Comparison of ENCODE assay signal across 29 cellular contexts in the genomic region with DNA sequence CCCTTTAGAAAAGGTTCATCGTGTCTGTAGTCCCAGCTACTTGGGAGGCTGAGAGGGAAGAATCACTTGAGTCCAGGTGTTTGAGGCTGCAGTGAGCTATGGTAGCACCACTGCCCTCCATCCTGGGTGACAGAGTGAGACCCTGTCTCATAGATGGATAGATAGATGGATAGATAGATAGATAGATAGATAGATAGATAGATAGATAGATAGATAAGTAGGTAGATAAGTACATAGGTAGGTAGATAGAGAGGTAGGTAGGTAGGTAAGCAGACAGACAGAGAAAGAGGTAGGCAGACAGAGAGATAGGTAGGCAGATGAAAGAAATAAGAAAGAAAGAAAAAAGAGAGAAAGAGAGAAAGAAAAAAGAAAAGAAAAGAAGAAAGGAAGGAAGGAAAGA.
"Had no signal": no experiment of that assay in that cellular context is flagged by ENCODE, and none has a peak within 500 bp of the region (broad histone marks: within the 10 kb centered on the region; RNA-seq: fewer than 3 reads in every experiment).

No MANE protein-coding gene starts in this region.

- H3K27me3 ChIP-seq: testis, thyroid gland, tibial nerve, upper lobe of left lung, uterus, vagina had no signal

- H3K27ac ChIP-seq: stomach, suprapubic skin, testis, thoracic aorta, thyroid gland, tibial artery, tibial nerve, transverse colon, upper lobe of left lung, upper lobe of right lung, uterus, vagina had no signal

- H3K9me3 ChIP-seq: suprapubic skin, testis, thoracic aorta, thyroid gland, tibial artery, transverse colon, upper lobe of left lung, upper lobe of right lung, uterus, vagina had no signal

- H3K36me3 Mint-ChIP-seq: stimulated activated effector memory CD8-positive, alpha-beta T cell treated with anti-CD3 and anti-CD28 coated beads, Interleukin-12 subunit alpha, Interleukin-12 subunit beta, amount 100 ng/mL, for 72 hours; stimulated activated memory B cell treated with anti-CD40 and anti-IgM and Interleukin-4, amounts not matched to agents 10 μg/mL and 1 μg/mL and 100 μg/mL, for 72 hours; stimulated activated naive B cell treated with anti-CD40 and anti-IgM and Interleukin-4, amounts not matched to agents 10 μg/mL and 1 μg/mL and 100 μg/mL, for 72 hours; type B pancreatic cell had no signal

- H3K4me3 Mint-ChIP-seq: stimulated activated effector memory CD8-positive, alpha-beta T cell treated with anti-CD3 and anti-CD28 coated beads, Interleukin-12 subunit alpha, Interleukin-12 subunit beta, amount 100 ng/mL, for 72 hours; stimulated activated memory B cell treated with anti-CD40 and anti-IgM and Interleukin-4, amounts not matched to agents 10 μg/mL and 1 μg/mL and 100 μg/mL, for 72 hours; stimulated activated naive B cell treated with anti-CD40 and anti-IgM and Interleukin-4, amounts not matched to agents 10 μg/mL and 1 μg/mL and 100 μg/mL, for 72 hours; stimulated activated naive CD8-positive, alpha-beta T cell treated with anti-CD3 and anti-CD28 coated beads, Interleukin-15, amount 100 ng/mL, for 72 hours; stimulated activated naive CD8-positive, alpha-beta T cell treated with anti-CD3 and anti-CD28 coated beads, Interleukin-15, Interleukin-2, amounts not matched to agents 100 ng/mL and 50 ng/mL, for 24 hours; type B pancreatic cell had no signal

- H3K4me1 Mint-ChIP-seq: stimulated activated effector memory CD8-positive, alpha-beta T cell treated with anti-CD3 and anti-CD28 coated beads, Interleukin-12 subunit alpha, Interleukin-12 subunit beta, amount 100 ng/mL, for 72 hours; stimulated activated memory B cell treated with anti-CD40 and anti-IgM and Interleukin-4, amounts not matched to agents 10 μg/mL and 1 μg/mL and 100 μg/mL, for 72 hours; stimulated activated naive CD8-positive, alpha-beta T cell treated with anti-CD3 and anti-CD28 coated beads, Interleukin-15, amount 100 ng/mL, for 72 hours had no signal

- H3K4me3 ChIP-seq: stomach, suprapubic skin, testis, thoracic aorta, thyroid gland, tibial artery, tibial nerve, transverse colon, upper lobe of left lung, upper lobe of right lung, uterus, vagina had no signal

- H3K27ac Mint-ChIP-seq: stimulated activated effector memory CD8-positive, alpha-beta T cell treated with anti-CD3 and anti-CD28 coated beads, Interleukin-12 subunit alpha, Interleukin-12 subunit beta, amount 100 ng/mL, for 72 hours; stimulated activated memory B cell treated with anti-CD40 and anti-IgM and Interleukin-4, amounts not matched to agents 10 μg/mL and 1 μg/mL and 100 μg/mL, for 72 hours; stimulated activated naive B cell treated with anti-CD40 and anti-IgM and Interleukin-4, amounts not matched to agents 10 μg/mL and 1 μg/mL and 100 μg/mL, for 72 hours; stimulated activated naive CD8-positive, alpha-beta T cell treated with anti-CD3 and anti-CD28 coated beads, Interleukin-15, amount 100 ng/mL, for 72 hours; stimulated activated naive CD8-positive, alpha-beta T cell treated with anti-CD3 and anti-CD28 coated beads, Interleukin-15, Interleukin-2, amounts not matched to agents 100 ng/mL and 50 ng/mL, for 24 hours; type B pancreatic cell had no signal

- H3K4me1 ChIP-seq: stomach, suprapubic skin, testis, thyroid gland, tibial artery, tibial nerve, transverse colon, upper lobe of left lung, upper lobe of right lung, uterus, vagina had no signal

- DNase-seq: stimulated activated CD4-positive, alpha-beta T cell treated with anti-CD3 and anti-CD28 coated beads, Interleukin-2, amount 100 ng/mL, for 48 hours; stimulated activated CD4-positive, alpha-beta T cell treated with anti-CD3 and anti-CD28 coated beads, Interleukin-4, amount 100 ng/mL, for 1 hour; stimulated activated CD4-positive, alpha-beta T cell treated with anti-CD3 and anti-CD28 coated beads, Interleukin-4, amount 100 ng/mL, for 24 hours; stimulated activated CD4-positive, alpha-beta T cell treated with anti-CD3 and anti-CD28 coated beads, Interleukin-4, amount 100 ng/mL, for 4 hours; stimulated activated CD8-positive, alpha-beta memory T cell treated with anti-CD3 and anti-CD28 coated beads, Interleukin-4, amount 100 ng/mL, for 48 hours; stimulated activated naive B cell treated with anti-CD40 and anti-IgM and Interleukin-4, amounts not matched to agents 10 μg/mL and 1 μg/mL and 100 μg/mL, for 72 hours; stimulated activated naive CD4-positive, alpha-beta T cell; stimulated activated naive CD4-positive, alpha-beta T cell treated with Interleukin-2 at 50 U/mL for 16 hours; stimulated activated naive CD8-positive, alpha-beta T cell treated with anti-CD3 and anti-CD28 coated beads, Interleukin-15, amount 100 ng/mL, for 72 hours; stimulated activated naive CD8-positive, alpha-beta T cell treated with anti-CD3 and anti-CD28 coated beads, Interleukin-15, Interleukin-2, amounts not matched to agents 100 U/mL and 50 U/mL, for 24 hours; stomach; substantia nigra; thyroid gland; tibial artery; transverse colon; trophoblast cell had no signal

- ATAC-seq: stimulated activated naive CD8-positive, alpha-beta T cell treated with anti-CD3 and anti-CD28 coated beads, Interleukin-15, amount 100 ng/mL, for 72 hours; stimulated activated naive CD8-positive, alpha-beta T cell treated with anti-CD3 and anti-CD28 coated beads, Interleukin-15, Interleukin-2, amounts not matched to agents 100 U/mL and 50 U/mL, for 24 hours had no signal

- H3K9me3 Mint-ChIP-seq: stimulated activated effector memory CD8-positive, alpha-beta T cell treated with anti-CD3 and anti-CD28 coated beads, Interleukin-12 subunit alpha, Interleukin-12 subunit beta, amount 100 ng/mL, for 72 hours; stimulated activated memory B cell treated with anti-CD40 and anti-IgM and Interleukin-4, amounts not matched to agents 10 μg/mL and 1 μg/mL and 100 μg/mL, for 72 hours; stimulated activated naive CD8-positive, alpha-beta T cell treated with anti-CD3 and anti-CD28 coated beads, Interleukin-15, amount 100 ng/mL, for 72 hours; stimulated activated naive CD8-positive, alpha-beta T cell treated with anti-CD3 and anti-CD28 coated beads, Interleukin-15, Interleukin-2, amounts not matched to agents 100 ng/mL and 50 ng/mL, for 24 hours; type B pancreatic cell had no signal

- H3K36me3 ChIP-seq: stomach, suprapubic skin, thoracic aorta, thyroid gland, tibial artery, tibial nerve, transverse colon, upper lobe of left lung, upper lobe of right lung, uterus, vagina had no signal

- FAIRE-seq: urothelium cell line had no signal
